8 cellular contexts compared by ENCODE assay signal in the genomic region with DNA sequence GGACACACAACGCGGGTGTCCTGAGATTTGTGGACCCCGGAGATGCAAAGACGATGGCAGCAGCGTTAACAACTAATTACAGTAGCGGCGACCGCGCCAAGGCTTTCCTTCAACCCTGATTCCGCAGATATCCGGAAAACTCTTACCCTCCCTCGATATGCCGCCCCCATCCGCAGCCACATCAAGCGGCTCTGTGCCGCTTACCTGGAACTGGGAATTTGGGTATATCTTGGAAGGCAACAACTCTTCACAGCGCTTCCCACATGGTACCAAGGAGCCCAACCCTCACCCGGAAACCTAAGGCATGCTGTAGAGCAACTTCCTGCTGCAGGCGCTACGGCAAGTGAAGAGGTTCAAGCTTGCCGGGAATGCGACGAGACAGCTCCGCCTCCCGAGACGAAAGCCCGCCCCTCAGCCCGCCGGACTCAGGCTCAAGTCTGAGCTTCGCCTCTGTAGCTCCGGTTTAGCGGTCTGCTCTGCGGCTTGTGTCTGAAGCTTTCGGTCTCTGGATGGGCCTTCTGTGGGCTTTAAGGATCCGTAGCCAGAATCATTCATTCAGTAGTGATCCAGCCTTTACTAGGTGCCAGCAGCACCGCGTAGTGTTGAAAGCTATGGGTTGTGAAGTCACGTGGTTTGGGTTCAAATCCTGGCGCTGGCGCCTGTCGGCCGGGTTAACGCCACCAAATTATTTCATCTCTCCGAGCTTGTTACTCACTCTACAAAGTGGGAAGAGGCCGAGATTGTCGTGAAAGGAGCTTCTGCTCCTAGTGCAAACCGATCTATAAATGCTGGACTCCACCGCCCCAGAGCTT. TPM values are rescaled to one million over a fixed set of nuclear protein-coding genes. Genes with fewer than 3 reads are reported as not detected.
DNase-seq lines count a peak whose midpoint lies in the region; ATAC-seq and TF ChIP-seq lines count a peak whose summit lies in the region.

A gene with protein sequence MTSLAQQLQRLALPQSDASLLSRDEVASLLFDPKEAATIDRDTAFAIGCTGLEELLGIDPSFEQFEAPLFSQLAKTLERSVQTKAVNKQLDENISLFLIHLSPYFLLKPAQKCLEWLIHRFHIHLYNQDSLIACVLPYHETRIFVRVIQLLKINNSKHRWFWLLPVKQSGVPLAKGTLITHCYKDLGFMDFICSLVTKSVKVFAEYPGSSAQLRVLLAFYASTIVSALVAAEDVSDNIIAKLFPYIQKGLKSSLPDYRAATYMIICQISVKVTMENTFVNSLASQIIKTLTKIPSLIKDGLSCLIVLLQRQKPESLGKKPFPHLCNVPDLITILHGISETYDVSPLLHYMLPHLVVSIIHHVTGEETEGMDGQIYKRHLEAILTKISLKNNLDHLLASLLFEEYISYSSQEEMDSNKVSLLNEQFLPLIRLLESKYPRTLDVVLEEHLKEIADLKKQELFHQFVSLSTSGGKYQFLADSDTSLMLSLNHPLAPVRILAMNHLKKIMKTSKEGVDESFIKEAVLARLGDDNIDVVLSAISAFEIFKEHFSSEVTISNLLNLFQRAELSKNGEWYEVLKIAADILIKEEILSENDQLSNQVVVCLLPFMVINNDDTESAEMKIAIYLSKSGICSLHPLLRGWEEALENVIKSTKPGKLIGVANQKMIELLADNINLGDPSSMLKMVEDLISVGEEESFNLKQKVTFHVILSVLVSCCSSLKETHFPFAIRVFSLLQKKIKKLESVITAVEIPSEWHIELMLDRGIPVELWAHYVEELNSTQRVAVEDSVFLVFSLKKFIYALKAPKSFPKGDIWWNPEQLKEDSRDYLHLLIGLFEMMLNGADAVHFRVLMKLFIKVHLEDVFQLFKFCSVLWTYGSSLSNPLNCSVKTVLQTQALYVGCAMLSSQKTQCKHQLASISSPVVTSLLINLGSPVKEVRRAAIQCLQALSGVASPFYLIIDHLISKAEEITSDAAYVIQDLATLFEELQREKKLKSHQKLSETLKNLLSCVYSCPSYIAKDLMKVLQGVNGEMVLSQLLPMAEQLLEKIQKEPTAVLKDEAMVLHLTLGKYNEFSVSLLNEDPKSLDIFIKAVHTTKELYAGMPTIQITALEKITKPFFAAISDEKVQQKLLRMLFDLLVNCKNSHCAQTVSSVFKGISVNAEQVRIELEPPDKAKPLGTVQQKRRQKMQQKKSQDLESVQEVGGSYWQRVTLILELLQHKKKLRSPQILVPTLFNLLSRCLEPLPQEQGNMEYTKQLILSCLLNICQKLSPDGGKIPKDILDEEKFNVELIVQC (N-terminal part only) (minus strand): TSS at position 299 of the 812 bp plus-strand sequence. CDS start 421 bp downstream, outside the sequence.

- no peaks in the 10 kb centered on the region for H3K9me3 Mint-ChIP-seq in CD14-positive monocyte

- peaks cover 0 to 4% (median 0%) of the 10 kb centered on the region in 45 donors for H3K27me3 ChIP-seq in dorsolateral prefrontal cortex
- H3K27me3 ChIP-seq in liver (ENCODE audit: control insufficient read depth in 4 of 4, insufficient read depth in 4 of 4, low read length in 3 of 4), result no peaks in the 10 kb centered on the region

- H3K27ac ChIP-seq in dorsolateral prefrontal cortex (peak within 1 kb of the TSS in 58 of 59 donors; percentile 19 to 95 (median 85)), liver (ENCODE audit: low read depth in 1 of 2, low read length in 2 of 2) (peak within 1 kb of the TSS; percentile 55 to 89)

- H3K27me3 Mint-ChIP-seq in CD14-positive monocyte (ENCODE audit: low read depth in 3 of 3), result peaks cover 0 to 7% (median 6%) of the 10 kb centered on the region in 3 donors

- no peaks in the 10 kb centered on the region for H3K9me3 ChIP-seq in liver (ENCODE audit: control insufficient read depth in 4 of 4, low read length in 3 of 4)

- TF ChIP-seq CTCF in CD14-positive monocyte (IDR thresholded peaks at IDR 0.05) (no peak), dorsolateral prefrontal cortex (IDR thresholded peaks at IDR 0.05 in 54 of 56, conservative IDR thresholded peaks at IDR 0.05 in 2 of 56; ENCODE audit: low read depth in 1 of 56, partially characterized antibody in 56 of 56) (peak in 46 of 56 donors; percentile 11 to 69 (median 42)), liver (IDR thresholded peaks at IDR 0.05; ENCODE audit: low read depth, low read length, missing input control) (no peak)

- H3K4me3 Mint-ChIP-seq in CD14-positive monocyte, result peak within 1 kb of the TSS; percentile 94 to 96

- ATAC-seq in GM19397 (IDR thresholded peaks at IDR 0.05; ENCODE audit: unreplicated experiment) (peak; percentile 97), HG03571 (IDR thresholded peaks at IDR 0.05; ENCODE audit: unreplicated experiment) (peak; percentile 98)

- intact Hi-C loops in CD14-positive monocyte (cut with micrococcal nuclease), result no loop called here
- intact Hi-C loops in dorsolateral prefrontal cortex (cut with DNase I), result loop anchor here (1.0 to 5.0 kb wide), 5 partner anchors 82 to 953 kb away; partner anchors contain the start of genes LGALS8 (in 1 of the 2) and MTR (in 1 of the 2)

- TF ChIP-seq RAD21 in liver (IDR thresholded peaks at IDR 0.05), result peak; percentile 43 to 52

- peaks cover 0 to 8% (median 3%) of the 10 kb centered on the region in 4 donors for H3K36me3 ChIP-seq in liver (ENCODE audit: control insufficient read depth in 4 of 4, insufficient read depth in 3 of 4, low read depth in 1 of 4, low read length in 3 of 4)

- peaks cover 20% of the 10 kb centered on the region for H3K4me1 Mint-ChIP-seq in CD14-positive monocyte

- H3K27ac Mint-ChIP-seq in CD14-positive monocyte, result peak within 1 kb of the TSS; percentile 84 to 93 (median 88)

- H3K9ac ChIP-seq in liver (ENCODE audit: low read depth in 1 of 2, low read length in 2 of 2), result peak within 1 kb of the TSS; percentile 12 to 82

- H3K4me3 ChIP-seq in dorsolateral prefrontal cortex, result peak within 1 kb of the TSS; percentile 72 to 99 (median 90)
- H3K4me3 ChIP-seq in liver (ENCODE audit: low read depth in 1 of 3, low read length in 3 of 3), result peak within 1 kb of the TSS; percentile 76 to 98 (median 84)

- H3K4me1 ChIP-seq in liver (ENCODE audit: control insufficient read depth in 4 of 4, insufficient read depth in 4 of 4, low read length in 3 of 4), result peaks cover 0 to 8% (median 5%) of the 10 kb centered on the region in 4 donors

- DNase-seq in CD14-positive monocyte (ENCODE audit: low spot score) (peak; percentile 84), NCI-H82 (lab: John Stamatoyannopoulos, UW) (peak; percentile 97), dorsolateral prefrontal cortex (peak; percentile 89 to 97 (median 94))
- DNase-seq in activated CD4-positive, alpha-beta T cell treated with anti-CD3 and anti-CD28 coated beads, Interleukin-2, amount 50 U/mL, for 48 hours, result peak; percentile 93 to 95
- DNase-seq in stimulated activated CD4-positive, alpha-beta T cell treated with anti-CD3 and anti-CD28 coated beads, Interleukin-4, amount 100 ng/mL, for 24 hours, result peak; percentile 92

- 1% methylated on average over 48 of the region's 48 CpGs for WGBS in liver

- peaks cover 19 to 28% of the 10 kb centered on the region in 2 donors for H3K36me3 Mint-ChIP-seq in CD14-positive monocyte

TF ChIP-seq in liver, 16 proteins besides CTCF, POLR2A, EP300 and RAD21 (continues in another document):
- TF ChIP-seq NR2F2 (IDR thresholded peaks at IDR 0.05) (peak; percentile 55), ATF3 (IDR thresholded peaks at IDR 0.05) (no peak), GABPA (IDR thresholded peaks at IDR 0.05 in 1 of 2, conservative IDR thresholded peaks at IDR 0.05 in 1 of 2) (peak; percentile 85 to 98), RXRA (IDR thresholded peaks at IDR 0.05) (peak; percentile 69 to 75), TAF1 (conservative IDR thresholded peaks at IDR 0.05) (no peak), EGR1 (IDR thresholded peaks at IDR 0.05; ENCODE audit: low read depth in 2 of 2) (peak in 1 of 2 donors; percentile 78), SP1 (IDR thresholded peaks at IDR 0.05) (peak; percentile 76)
- TF ChIP-seq, protein P1, sequence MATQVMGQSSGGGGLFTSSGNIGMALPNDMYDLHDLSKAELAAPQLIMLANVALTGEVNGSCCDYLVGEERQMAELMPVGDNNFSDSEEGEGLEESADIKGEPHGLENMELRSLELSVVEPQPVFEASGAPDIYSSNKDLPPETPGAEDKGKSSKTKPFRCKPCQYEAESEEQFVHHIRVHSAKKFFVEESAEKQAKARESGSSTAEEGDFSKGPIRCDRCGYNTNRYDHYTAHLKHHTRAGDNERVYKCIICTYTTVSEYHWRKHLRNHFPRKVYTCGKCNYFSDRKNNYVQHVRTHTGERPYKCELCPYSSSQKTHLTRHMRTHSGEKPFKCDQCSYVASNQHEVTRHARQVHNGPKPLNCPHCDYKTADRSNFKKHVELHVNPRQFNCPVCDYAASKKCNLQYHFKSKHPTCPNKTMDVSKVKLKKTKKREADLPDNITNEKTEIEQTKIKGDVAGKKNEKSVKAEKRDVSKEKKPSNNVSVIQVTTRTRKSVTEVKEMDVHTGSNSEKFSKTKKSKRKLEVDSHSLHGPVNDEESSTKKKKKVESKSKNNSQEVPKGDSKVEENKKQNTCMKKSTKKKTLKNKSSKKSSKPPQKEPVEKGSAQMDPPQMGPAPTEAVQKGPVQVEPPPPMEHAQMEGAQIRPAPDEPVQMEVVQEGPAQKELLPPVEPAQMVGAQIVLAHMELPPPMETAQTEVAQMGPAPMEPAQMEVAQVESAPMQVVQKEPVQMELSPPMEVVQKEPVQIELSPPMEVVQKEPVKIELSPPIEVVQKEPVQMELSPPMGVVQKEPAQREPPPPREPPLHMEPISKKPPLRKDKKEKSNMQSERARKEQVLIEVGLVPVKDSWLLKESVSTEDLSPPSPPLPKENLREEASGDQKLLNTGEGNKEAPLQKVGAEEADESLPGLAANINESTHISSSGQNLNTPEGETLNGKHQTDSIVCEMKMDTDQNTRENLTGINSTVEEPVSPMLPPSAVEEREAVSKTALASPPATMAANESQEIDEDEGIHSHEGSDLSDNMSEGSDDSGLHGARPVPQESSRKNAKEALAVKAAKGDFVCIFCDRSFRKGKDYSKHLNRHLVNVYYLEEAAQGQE (IDR thresholded peaks at IDR 0.05), result peak; percentile 30

RNA-seq across cellular contexts. Expression of the gene that starts here (rescaled TPM):
- polyA plus RNA-seq in CD14-positive monocyte (1 to 10 TPM; 2.8 to 4.2 TPM), liver (1 to 10 TPM; 3.3 to 3.6 TPM)
- total RNA-seq in dorsolateral prefrontal cortex (10 to 100 TPM; 17.4 to 37.1 (median 25.8) TPM), liver (10 to 100 TPM; 15.6 to 19.4 TPM)

Comparison
In these comparisons a context has a peak if more than half of its experiments do, and no peak if none do; other contexts are left out.
1. Peak in every context shown above with its lines: DNase-seq, ATAC-seq, H3K4me3 ChIP-seq and H3K27ac ChIP-seq.
2. CTCF ChIP-seq: peak in dorsolateral prefrontal cortex (46 of 56); none in CD14-positive monocyte (single experiment) and liver (single experiment).
3. intact Hi-C loops: an anchor here in dorsolateral prefrontal cortex (1.0 to 5.0 kb wide); none called in CD14-positive monocyte.